In the genomic region with DNA sequence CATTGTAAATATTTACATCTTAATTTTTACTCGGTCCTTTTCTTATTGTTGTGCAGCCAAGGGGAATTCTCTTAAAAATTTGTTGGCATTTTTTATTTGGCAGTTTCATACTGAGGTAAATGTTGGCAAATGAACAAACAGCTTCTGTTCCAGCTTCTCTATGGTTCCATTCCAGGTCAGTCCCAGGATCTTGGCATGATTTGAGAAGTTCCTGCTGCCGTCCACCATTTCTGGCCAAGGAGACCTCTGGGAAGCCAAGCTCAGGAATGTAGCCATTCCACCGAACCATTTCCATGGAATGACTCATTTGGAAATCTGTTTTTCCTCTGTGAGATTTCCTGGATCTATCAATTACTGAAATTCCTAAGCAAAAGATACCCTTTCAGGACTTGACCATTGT, we compare ENCODE assay signal across 29 cellular contexts. TPM values are rescaled to one million over a fixed set of nuclear protein-coding genes. Genes with fewer than 3 reads are reported as not detected.
"Had no signal": no experiment of that assay in that cellular context is flagged by ENCODE, and none has a peak within 500 bp of the region (broad histone marks: within the 10 kb centered on the region; RNA-seq: fewer than 3 reads in every experiment).

No MANE protein-coding gene starts in this region.

- H3K36me3 ChIP-seq: cardiac muscle cell, gastroesophageal sphincter, right lobe of liver, tibial artery had no signal

- H3K27ac Mint-ChIP-seq: activated B cell treated with CpG ODN at 0.5 μM for 24 hours; activated CD4-positive, alpha-beta T cell treated with anti-CD3 and anti-CD28 coated beads for 36 hours; activated naive CD4-positive, alpha-beta T cell treated with anti-CD3 and anti-CD28 coated beads for 36 hours; nephron progenitor cell; stimulated activated naive CD8-positive, alpha-beta T cell treated with anti-CD3 and anti-CD28 coated beads, Interleukin-15, Interleukin-2, amounts not matched to agents 100 ng/mL and 50 ng/mL, for 24 hours had no signal

- H3K27me3 ChIP-seq: body of pancreas, cardiac muscle cell, gastroesophageal sphincter, right lobe of liver, tibial artery had no signal

- H3K27me3 Mint-ChIP-seq: activated B cell treated with CpG ODN at 0.5 μM for 24 hours; stimulated activated naive CD8-positive, alpha-beta T cell treated with anti-CD3 and anti-CD28 coated beads, Interleukin-15, Interleukin-2, amounts not matched to agents 100 ng/mL and 50 ng/mL, for 24 hours had no signal

- H3K9me3 ChIP-seq: body of pancreas, right lobe of liver had no signal

- H2AFZ ChIP-seq: parathyroid adenoma had no signal

- H3K4me1 ChIP-seq: body of pancreas, gastroesophageal sphincter, parathyroid adenoma, right lobe of liver, tibial artery had no signal

- DNase-seq: activated B cell treated with CpG ODN at 0.5 μM for 24 hours; activated CD4-positive, alpha-beta T cell treated with anti-CD3 and anti-CD28 coated beads for 36 hours; activated CD4-positive, alpha-beta T cell treated with anti-CD3 and anti-CD28 coated beads, Interleukin-2, amount 50 U/mL, for 4 hours; activated CD8-positive, alpha-beta memory T cell treated with anti-CD3 and anti-CD28 coated beads for 24 hours; activated CD8-positive, alpha-beta memory T cell treated with anti-CD3 and anti-CD28 coated beads, Interleukin-2, amount 50 U/mL, for 4 hours; activated naive CD4-positive, alpha-beta T cell treated with anti-CD3 and anti-CD28 coated beads for 36 hours; activated T-cell treated with anti-CD3 and anti-CD28 coated beads, Interleukin-2, amount 50 U/mL, for 4 hours; amygdala; body of pancreas; effector memory CD4-positive, alpha-beta T cell; head of caudate nucleus; hypothalamus; left colon; mesenchymal stem cell; mucosa of descending colon; nephron progenitor cell; right lobe of liver; stimulated activated CD4-positive, alpha-beta T cell treated with anti-CD3 and anti-CD28 coated beads, Interleukin-1b, Interleukin-23, amount 100 ng/mL, for 48 hours; T-helper 1 cell; T-helper 9 cell; tibial artery had no signal

- H3K4me3 ChIP-seq: body of pancreas, cardiac muscle cell, gastroesophageal sphincter, mucosa of descending colon, right lobe of liver, skin epidermis, tibial artery had no signal

- H3K79me2 ChIP-seq: parathyroid adenoma had no signal

- ATAC-seq: activated CD4-positive, alpha-beta T cell treated with anti-CD3 and anti-CD28 coated beads for 36 hours; activated T-cell treated with anti-CD3 and anti-CD28 coated beads, Interleukin-2, amount 50 U/mL, for 4 hours; body of pancreas; esophagus mucosa; gastroesophageal sphincter; left colon; mucosa of descending colon; right lobe of liver had no signal

- H3K4me3 Mint-ChIP-seq: activated B cell treated with CpG ODN at 0.5 μM for 24 hours; activated CD4-positive, alpha-beta T cell treated with anti-CD3 and anti-CD28 coated beads for 36 hours; activated naive CD4-positive, alpha-beta T cell treated with anti-CD3 and anti-CD28 coated beads for 36 hours; activated T-cell treated with anti-CD3 and anti-CD28 coated beads, Interleukin-2, amount 50 U/mL, for 4 hours; nephron progenitor cell; stimulated activated naive CD8-positive, alpha-beta T cell treated with anti-CD3 and anti-CD28 coated beads, Interleukin-15, Interleukin-2, amounts not matched to agents 100 ng/mL and 50 ng/mL, for 24 hours had no signal

- H3K27ac ChIP-seq: body of pancreas, cardiac muscle cell, gastroesophageal sphincter, parathyroid adenoma, right lobe of liver, skin epidermis, tibial artery had no signal

- H3K9ac ChIP-seq: parathyroid adenoma had no signal

- H3K4me1 Mint-ChIP-seq: activated B cell treated with CpG ODN at 0.5 μM for 24 hours; activated CD4-positive, alpha-beta T cell treated with anti-CD3 and anti-CD28 coated beads for 36 hours; nephron progenitor cell had no signal

RNA-seq across cellular contexts. Expression of a gene that starts 43.9 kb away (rescaled TPM):
- total RNA-seq: activated B cell treated with CpG ODN at 0.5 μM for 24 hours; activated CD4-positive, alpha-beta T cell treated with anti-CD3 and anti-CD28 coated beads for 36 hours; activated naive CD4-positive, alpha-beta T cell treated with anti-CD3 and anti-CD28 coated beads for 36 hours; activated T-cell treated with anti-CD3 and anti-CD28 coated beads, Interleukin-2, amount 50 U/mL, for 4 hours; body of pancreas; cardiac muscle cell; dermis microvascular lymphatic vessel endothelial cell; esophagus mucosa; right lobe of liver; urinary bladder had no signal
- polyA plus RNA-seq: cardiac muscle cell, urinary bladder had no signal
